1 cellular context compared by ENCODE assay signal in the genomic region with DNA sequence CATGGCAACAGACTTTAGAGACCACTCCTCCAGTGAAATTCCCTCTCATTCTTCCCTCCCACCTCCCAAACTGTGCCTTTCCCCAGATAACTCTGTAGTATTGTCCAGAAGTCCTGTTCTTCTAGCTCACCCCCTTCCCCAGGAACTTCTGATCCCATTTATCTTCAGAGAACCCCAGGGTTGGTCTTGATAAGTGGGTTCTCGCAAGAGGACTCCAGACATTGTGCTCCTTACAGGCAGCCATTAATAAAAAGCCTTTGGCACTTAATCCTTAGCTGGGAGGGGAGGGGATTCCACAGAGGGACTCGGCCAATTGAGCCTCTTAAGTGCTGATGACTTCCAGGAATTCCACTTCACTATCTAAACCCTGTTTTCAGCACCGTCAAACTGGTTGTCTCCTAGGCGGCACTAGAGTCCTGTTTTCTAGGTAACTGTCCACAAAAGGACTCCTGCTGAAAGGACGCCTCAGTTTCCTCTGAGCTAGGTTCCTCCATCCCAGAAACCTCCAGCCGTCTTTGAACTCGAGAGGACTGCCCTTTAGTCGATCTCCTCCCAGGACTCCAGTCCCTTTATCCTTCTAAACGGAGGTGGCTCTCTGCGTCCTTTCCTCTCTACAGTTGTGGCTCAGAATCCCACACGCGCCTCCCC.
TF ChIP-seq lines count a peak whose summit lies in the region.

No MANE protein-coding gene starts in this region.

TF ChIP-seq in HCT116, 20 proteins besides CTCF, POLR2A, EP300 and RAD21:
- TF ChIP-seq, protein P1, sequence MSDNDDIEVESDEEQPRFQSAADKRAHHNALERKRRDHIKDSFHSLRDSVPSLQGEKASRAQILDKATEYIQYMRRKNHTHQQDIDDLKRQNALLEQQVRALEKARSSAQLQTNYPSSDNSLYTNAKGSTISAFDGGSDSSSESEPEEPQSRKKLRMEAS (IDR thresholded peaks at IDR 0.05), result no peak
- TF ChIP-seq ZFX (IDR thresholded peaks at IDR 0.05) (no peak), ZNF274 (IDR thresholded peaks at IDR 0.05; ENCODE audit: low read depth, low read length) (no peak), YY1 (IDR thresholded peaks at IDR 0.05; ENCODE audit: extremely low read depth, insufficient replicate concordance, low read depth, low read length) (no peak), TCF7L2 (IDR thresholded peaks at IDR 0.05; ENCODE audit: borderline replicate concordance, extremely low read depth, insufficient read depth, insufficient read length) (no peak), EZH2 (IDR thresholded peaks at IDR 0.05) (no peak), CBX3 (IDR thresholded peaks at IDR 0.05; ENCODE audit: low read depth) (no peak), POLR2AphosphoS5 (IDR thresholded peaks at IDR 0.05; ENCODE audit: low read depth, low read length) (no peak), EZH2phosphoT487 (IDR thresholded peaks at IDR 0.05; ENCODE audit: borderline replicate concordance) (no peak), SP1 (IDR thresholded peaks at IDR 0.05; ENCODE audit: low read depth) (no peak), CEBPB (IDR thresholded peaks at IDR 0.05; ENCODE audit: low read depth) (no peak), FOSL1 (IDR thresholded peaks at IDR 0.05; ENCODE audit: low read depth) (no peak), JUND (IDR thresholded peaks at IDR 0.05) (no peak), SIN3A (IDR thresholded peaks at IDR 0.05; ENCODE audit: low read depth) (no peak), ELF1 (IDR thresholded peaks at IDR 0.05; ENCODE audit: borderline replicate concordance, low read depth) (no peak)
- TF ChIP-seq, protein P2, sequence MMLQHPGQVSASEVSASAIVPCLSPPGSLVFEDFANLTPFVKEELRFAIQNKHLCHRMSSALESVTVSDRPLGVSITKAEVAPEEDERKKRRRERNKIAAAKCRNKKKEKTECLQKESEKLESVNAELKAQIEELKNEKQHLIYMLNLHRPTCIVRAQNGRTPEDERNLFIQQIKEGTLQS (IDR thresholded peaks at IDR 0.05), result no peak
- TF ChIP-seq, protein P3, sequence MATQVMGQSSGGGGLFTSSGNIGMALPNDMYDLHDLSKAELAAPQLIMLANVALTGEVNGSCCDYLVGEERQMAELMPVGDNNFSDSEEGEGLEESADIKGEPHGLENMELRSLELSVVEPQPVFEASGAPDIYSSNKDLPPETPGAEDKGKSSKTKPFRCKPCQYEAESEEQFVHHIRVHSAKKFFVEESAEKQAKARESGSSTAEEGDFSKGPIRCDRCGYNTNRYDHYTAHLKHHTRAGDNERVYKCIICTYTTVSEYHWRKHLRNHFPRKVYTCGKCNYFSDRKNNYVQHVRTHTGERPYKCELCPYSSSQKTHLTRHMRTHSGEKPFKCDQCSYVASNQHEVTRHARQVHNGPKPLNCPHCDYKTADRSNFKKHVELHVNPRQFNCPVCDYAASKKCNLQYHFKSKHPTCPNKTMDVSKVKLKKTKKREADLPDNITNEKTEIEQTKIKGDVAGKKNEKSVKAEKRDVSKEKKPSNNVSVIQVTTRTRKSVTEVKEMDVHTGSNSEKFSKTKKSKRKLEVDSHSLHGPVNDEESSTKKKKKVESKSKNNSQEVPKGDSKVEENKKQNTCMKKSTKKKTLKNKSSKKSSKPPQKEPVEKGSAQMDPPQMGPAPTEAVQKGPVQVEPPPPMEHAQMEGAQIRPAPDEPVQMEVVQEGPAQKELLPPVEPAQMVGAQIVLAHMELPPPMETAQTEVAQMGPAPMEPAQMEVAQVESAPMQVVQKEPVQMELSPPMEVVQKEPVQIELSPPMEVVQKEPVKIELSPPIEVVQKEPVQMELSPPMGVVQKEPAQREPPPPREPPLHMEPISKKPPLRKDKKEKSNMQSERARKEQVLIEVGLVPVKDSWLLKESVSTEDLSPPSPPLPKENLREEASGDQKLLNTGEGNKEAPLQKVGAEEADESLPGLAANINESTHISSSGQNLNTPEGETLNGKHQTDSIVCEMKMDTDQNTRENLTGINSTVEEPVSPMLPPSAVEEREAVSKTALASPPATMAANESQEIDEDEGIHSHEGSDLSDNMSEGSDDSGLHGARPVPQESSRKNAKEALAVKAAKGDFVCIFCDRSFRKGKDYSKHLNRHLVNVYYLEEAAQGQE (IDR thresholded peaks at IDR 0.05; ENCODE audit: low read depth), result no peak
